Comparison of ENCODE assay signal across 9 cellular contexts in the genomic region with DNA sequence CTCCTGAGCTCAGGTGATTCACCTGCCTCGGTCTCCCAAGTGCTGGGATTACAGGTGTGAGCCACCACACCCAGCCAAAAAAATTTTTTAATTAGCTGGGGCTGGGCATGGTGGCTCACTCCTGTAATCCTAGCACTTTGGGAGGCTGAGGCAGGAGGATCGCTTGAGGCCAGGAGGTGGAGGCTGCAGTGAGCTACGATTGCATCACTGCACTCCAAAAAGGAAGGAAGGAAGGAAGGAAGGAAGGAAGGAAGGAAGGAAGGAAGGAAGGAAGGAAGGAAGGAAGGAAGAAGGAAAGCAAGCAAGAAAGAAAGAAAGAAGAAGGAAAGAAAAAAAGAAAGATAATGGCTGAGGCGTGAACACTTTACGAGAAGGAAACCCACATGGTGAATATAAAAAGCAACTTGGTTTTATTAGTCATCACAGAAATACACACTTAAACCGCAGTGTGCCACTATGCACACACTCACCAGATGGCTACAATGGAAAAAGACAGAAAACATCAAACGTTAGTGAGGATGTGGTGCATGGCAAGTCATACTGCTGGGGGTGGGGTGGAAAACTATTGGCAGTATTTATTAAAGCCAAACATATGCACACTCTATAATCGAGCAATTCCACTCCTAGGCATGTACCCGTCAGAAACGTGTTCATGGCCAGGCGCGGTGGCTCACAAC. TPM values are rescaled to one million over a fixed set of nuclear protein-coding genes. Genes with fewer than 3 reads are reported as not detected.
DNase-seq lines count a peak whose midpoint lies in the region; ATAC-seq lines count a peak whose summit lies in the region.
"Had no signal": no experiment of that assay in that cellular context is flagged by ENCODE, and none has a peak within 500 bp of the region (broad histone marks: within the 10 kb centered on the region; RNA-seq: fewer than 3 reads in every experiment).

No MANE protein-coding gene starts in this region.

- peak; percentile 43 for DNase-seq in HT-29 (ENCODE audit: low spot score)
- peak; percentile 8 for DNase-seq in UCSD-AML1 (lab: John Stamatoyannopoulos, UW; ENCODE audit: unreplicated experiment)
- DNase-seq in central memory CD8-positive, alpha-beta T cell (ENCODE audit: low spot score in 2 of 2): peak in 1 of 2 donors; percentile 58
- DNase-seq in stimulated activated CD8-positive, alpha-beta memory T cell treated with anti-CD3 and anti-CD28 coated beads, Interleukin-15, amount 100 ng/mL, for 4 hours (ENCODE audit: low read depth in 2 of 2): peak; percentile 19 to 50
- DNase-seq in iPS-NIHi11 (ENCODE audit: low spot score): no peak
- DNase-seq in SKM-1 (lab: John Stamatoyannopoulos, UW; ENCODE audit: unreplicated experiment): no peak

- peaks cover 11% of the 10 kb centered on the region for H3K27me3 Mint-ChIP-seq in central memory CD8-positive, alpha-beta T cell

- peak; percentile 96 for ATAC-seq in central memory CD8-positive, alpha-beta T cell (replicated peaks; ENCODE audit: extremely low read depth, poor library complexity, severe bottlenecking)
- no peak for ATAC-seq in GM18909 (IDR thresholded peaks at IDR 0.05; ENCODE audit: poor library complexity, unreplicated experiment)
- ATAC-seq in GM21390 (IDR thresholded peaks at IDR 0.05; ENCODE audit: unreplicated experiment): no peak

- peaks cover 9% of the 10 kb centered on the region for H3K36me3 Mint-ChIP-seq in central memory CD8-positive, alpha-beta T cell (ENCODE audit: insufficient read depth)

- peak overlapping the region; percentile 47 for H3K27ac Mint-ChIP-seq in central memory CD8-positive, alpha-beta T cell (ENCODE audit: low read depth)

- H3K4me3 Mint-ChIP-seq in central memory CD8-positive, alpha-beta T cell: no peak overlapping the region

- H3K4me1 Mint-ChIP-seq in central memory CD8-positive, alpha-beta T cell: peaks cover 12% of the 10 kb centered on the region

- no peaks in the 10 kb centered on the region for H3K9me3 Mint-ChIP-seq in central memory CD8-positive, alpha-beta T cell

RNA-seq across cellular contexts. Expression of gene CCL26, which starts 4.4 kb away (rescaled TPM):
- not detected in 2 replicates for total RNA-seq in HT-29 (2014; rRNA removed; shearing (Covaris generic))
- total RNA-seq: T-helper 2 cell treated with Interferon-gamma antibody and Interleukin-4, amounts not matched to agents 100 ng/mL and 5 ng/mL, for 36 hours had no signal

RNA-seq across cellular contexts. Expression of gene CCL24, which starts 37.2 kb away (rescaled TPM):
- not detected in 2 replicates for total RNA-seq in HT-29 (2014; rRNA removed; shearing (Covaris generic))
- total RNA-seq: T-helper 2 cell treated with Interferon-gamma antibody and Interleukin-4, amounts not matched to agents 100 ng/mL and 5 ng/mL, for 36 hours had no signal

RNA-seq across cellular contexts. Expression of gene HIP1, which starts 37.7 kb away (rescaled TPM):
- total RNA-seq in HT-29 (2014; rRNA removed; shearing (Covaris generic)): 2.2 and 2.4 TPM in 2 replicates

Comparison
In these comparisons a context has a peak if more than half of its experiments do, and no peak if none do; other contexts are left out.
1. DNase-seq: peak in HT-29 (single experiment), UCSD-AML1 (single experiment) and stimulated activated CD8-positive, alpha-beta memory T cell treated with anti-CD3 and anti-CD28 coated beads, Interleukin-15, amount 100 ng/mL, for 4 hours (2 of 2); none in iPS-NIHi11 (single experiment) and SKM-1 (single experiment).